9 cellular contexts compared by ENCODE assay signal in genomic region chr2:212052412-212053159, GRCh38.
DNase-seq lines count a peak whose midpoint lies in the region; ATAC-seq and TF ChIP-seq lines count a peak whose summit lies in the region.
"Had no signal": no experiment of that assay in that cellular context is flagged by ENCODE, and none has a peak within 500 bp of the region (broad histone marks: within the 10 kb centered on the region; RNA-seq: fewer than 3 reads in every experiment).

No MANE protein-coding gene starts in this region.

- no peak for TF ChIP-seq CTCF in osteoblast (IDR thresholded peaks at IDR 0.05; ENCODE audit: extremely low read depth, low read depth, low read length)

- H3K4me2 ChIP-seq in osteoblast (ENCODE audit: insufficient read depth, low read length), result peak overlapping the region; percentile 29

- peaks cover 2% of the 10 kb centered on the region for H3K9me3 ChIP-seq in osteoblast (ENCODE audit: low read depth, low read length)

- H3K27me3 ChIP-seq in osteoblast (ENCODE audit: insufficient read depth, low read length), result no peaks in the 10 kb centered on the region

- H3K27ac Mint-ChIP-seq in T-helper 1 cell treated with Interleukin-12 subunit alpha and Interleukin-12 subunit beta and Interleukin-4 antibody, amounts not matched to agents 30 μg/mL and 1 μg/mL, for 36 hours, result no peak overlapping the region
- H3K27ac Mint-ChIP-seq: activated T-cell treated with anti-CD3 and anti-CD28 coated beads, Interleukin-2, amount 50 U/mL, for 24 hours had no signal

- H3K4me3 ChIP-seq in osteoblast (ENCODE audit: insufficient read depth, low read length), result no peak overlapping the region

- H3K9me3 Mint-ChIP-seq in T-helper 1 cell treated with Interleukin-12 subunit alpha and Interleukin-12 subunit beta and Interleukin-4 antibody, amounts not matched to agents 30 μg/mL and 1 μg/mL, for 36 hours, result peaks cover 34% of the 10 kb centered on the region

- H3K27ac ChIP-seq in osteoblast (ENCODE audit: low read depth, low read length), result peak overlapping the region; percentile 68

- H3K27me3 Mint-ChIP-seq in T-helper 1 cell treated with Interleukin-12 subunit alpha and Interleukin-12 subunit beta and Interleukin-4 antibody, amounts not matched to agents 30 μg/mL and 1 μg/mL, for 36 hours (ENCODE audit: low read depth), result no peaks in the 10 kb centered on the region
- H3K27me3 Mint-ChIP-seq: activated T-cell treated with anti-CD3 and anti-CD28 coated beads, Interleukin-2, amount 50 U/mL, for 24 hours had no signal

- H3K4me1 ChIP-seq in osteoblast (ENCODE audit: insufficient read depth, low read length), result peaks cover 6% of the 10 kb centered on the region

- H3K79me2 ChIP-seq in osteoblast (ENCODE audit: insufficient read depth, low read length), result no peaks in the 10 kb centered on the region

- DNase-seq in osteoblast (ENCODE audit: insufficient read length, low spot score, missing footprints) (peak; percentile 87), OCI-M2 (lab: John Stamatoyannopoulos, UW; ENCODE audit: unreplicated experiment) (no peak), hippocampal formation (lab: John Stamatoyannopoulos, UW) (no peak), NCI-H2081 (lab: John Stamatoyannopoulos, UW) (no peak)
- DNase-seq: activated T-cell treated with anti-CD3 and anti-CD28 coated beads, Interleukin-2, amount 50 U/mL, for 24 hours had no signal

- H3K36me3 ChIP-seq in osteoblast (ENCODE audit: insufficient read depth, low read length), result no peaks in the 10 kb centered on the region

- peak overlapping the region; percentile 27 for H3K4me3 Mint-ChIP-seq in T-helper 1 cell treated with Interleukin-12 subunit alpha and Interleukin-12 subunit beta and Interleukin-4 antibody, amounts not matched to agents 30 μg/mL and 1 μg/mL, for 36 hours
- H3K4me3 Mint-ChIP-seq: activated T-cell treated with anti-CD3 and anti-CD28 coated beads, Interleukin-2, amount 50 U/mL, for 24 hours had no signal

- peak overlapping the region; percentile 23 for H2AFZ ChIP-seq in osteoblast (ENCODE audit: low read length)

- H3K36me3 Mint-ChIP-seq in T-helper 1 cell treated with Interleukin-12 subunit alpha and Interleukin-12 subunit beta and Interleukin-4 antibody, amounts not matched to agents 30 μg/mL and 1 μg/mL, for 36 hours (ENCODE audit: low read depth), result no peaks in the 10 kb centered on the region

- H4K20me1 ChIP-seq in osteoblast (ENCODE audit: insufficient read depth, low read length), result no peaks in the 10 kb centered on the region

- H3K4me1 Mint-ChIP-seq in T-helper 1 cell treated with Interleukin-12 subunit alpha and Interleukin-12 subunit beta and Interleukin-4 antibody, amounts not matched to agents 30 μg/mL and 1 μg/mL, for 36 hours (ENCODE audit: low read depth), result peaks cover 9% of the 10 kb centered on the region

- ATAC-seq in GM19452 (IDR thresholded peaks at IDR 0.05; ENCODE audit: unreplicated experiment) (peak; percentile 78), HG03135 (IDR thresholded peaks at IDR 0.05; ENCODE audit: unreplicated experiment) (peak; percentile 67)
- ATAC-seq: Panc1 had no signal
